1 cellular context compared by ENCODE assay signal in the genomic region with DNA sequence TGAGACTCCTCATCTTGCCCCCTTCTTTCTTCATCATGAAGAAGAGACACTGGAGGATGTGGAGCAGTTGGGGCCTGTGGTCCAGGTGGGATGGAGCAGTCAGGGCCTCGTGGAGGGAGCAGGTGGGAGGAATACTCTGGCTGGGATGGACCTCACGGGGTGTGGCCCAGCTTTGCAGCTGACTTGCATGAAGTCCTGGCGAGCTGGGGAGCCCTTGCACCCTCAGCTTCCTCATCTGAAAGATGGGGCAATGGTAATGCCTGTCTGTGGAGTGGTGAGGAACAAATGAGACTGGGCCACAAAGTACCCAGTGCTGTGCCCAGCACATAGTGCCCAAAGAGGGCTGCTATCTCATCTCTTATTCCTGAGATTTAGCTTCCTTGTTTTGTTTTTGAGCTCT.
TF ChIP-seq lines count a peak whose summit lies in the region.

No MANE protein-coding gene starts in this region.

TF ChIP-seq in endothelial cell of umbilical vein, 7 proteins besides CTCF, POLR2A, EP300 and RAD21 (continued from another document):
- TF ChIP-seq, protein P1, sequence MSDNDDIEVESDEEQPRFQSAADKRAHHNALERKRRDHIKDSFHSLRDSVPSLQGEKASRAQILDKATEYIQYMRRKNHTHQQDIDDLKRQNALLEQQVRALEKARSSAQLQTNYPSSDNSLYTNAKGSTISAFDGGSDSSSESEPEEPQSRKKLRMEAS (IDR thresholded peaks at IDR 0.05; ENCODE audit: insufficient read depth, insufficient read length): no peak
TF ChIP-seq in endothelial cell of umbilical vein: peak in this region for 0.
